Comparison of ENCODE assay signal across 8 cellular contexts in genomic region chr15:68783226-68784054, GRCh38. TPM values are rescaled to one million over a fixed set of nuclear protein-coding genes. Genes with fewer than 3 reads are reported as not detected.
A peak's percentile ranks its signal among the peaks of the same experiment; 100 is the strongest.
DNase-seq lines count a peak whose midpoint lies in the region; ATAC-seq and TF ChIP-seq lines count a peak whose summit lies in the region.

No MANE protein-coding gene starts in this region.

- H3K4me1 Mint-ChIP-seq in naive thymus-derived CD4-positive, alpha-beta T cell = peaks cover 22 to 51% (median 32%) of the 10 kb centered on the region in 7 donors

- H3K27me3 ChIP-seq in naive thymus-derived CD4-positive, alpha-beta T cell (ENCODE audit: control insufficient read depth in 2 of 2, insufficient read depth in 2 of 2, low read length in 2 of 2) = no peaks in the 10 kb centered on the region
- no peaks in the 10 kb centered on the region for H3K27me3 ChIP-seq in upper lobe of right lung

- ATAC-seq in naive thymus-derived CD4-positive, alpha-beta T cell = peak; percentile 85
- peak; percentile 75 for ATAC-seq in upper lobe of right lung
- ATAC-seq in omental fat pad (ENCODE audit: low FRiP score) = no peak
- ATAC-seq in GM19463 (IDR thresholded peaks at IDR 0.05; ENCODE audit: unreplicated experiment) = no peak

- no peaks in the 10 kb centered on the region for H3K9me3 ChIP-seq in naive thymus-derived CD4-positive, alpha-beta T cell (ENCODE audit: control insufficient read depth in 2 of 3, low read length in 3 of 3)
- no peaks in the 10 kb centered on the region for H3K9me3 ChIP-seq in upper lobe of right lung

- peak; percentile 58 for TF ChIP-seq CTCF in AG10803 (conservative IDR thresholded peaks at IDR 0.05; ENCODE audit: low read length)
- peak; percentile 69 for TF ChIP-seq CTCF in upper lobe of right lung (IDR thresholded peaks at IDR 0.05)
- no peak for TF ChIP-seq CTCF in omental fat pad (IDR thresholded peaks at IDR 0.05)

- peaks cover 0 to 30% (median 15%) of the 10 kb centered on the region in 5 donors for H3K36me3 Mint-ChIP-seq in naive thymus-derived CD4-positive, alpha-beta T cell

- POLR2A ChIA-PET in naive thymus-derived CD4-positive, alpha-beta T cell (lab: Charles Lee) = interaction anchor here (0.5 to 1.6 kb wide), 4 partner anchors 8 to 92 kb away, joined by 3 to 5 read pairs (median 4); partner anchors contain the start of gene ANP32A

- intact Hi-C loops in naive thymus-derived CD4-positive, alpha-beta T cell (cut with micrococcal nuclease) = loop anchor here (1.0 to 2.0 kb wide), 6 partner anchors 34 to 233 kb away; no protein-coding TSS in a partner anchor
- intact Hi-C loops in upper lobe of right lung (cut with DNase I) = no loop called here

- H3K27ac ChIP-seq in naive thymus-derived CD4-positive, alpha-beta T cell (ENCODE audit: low read depth, low read length) = no peak overlapping the region
- peak overlapping the region; percentile 58 for H3K27ac ChIP-seq in upper lobe of right lung

- peak overlapping the region; percentile 12 to 85 (median 71) for H3K27ac Mint-ChIP-seq in naive thymus-derived CD4-positive, alpha-beta T cell

- H3K4me3 ChIP-seq in AG10803 (ENCODE audit: low read length) (no peak overlapping the region), upper lobe of right lung (no peak overlapping the region)
- H3K4me3 ChIP-seq in naive thymus-derived CD4-positive, alpha-beta T cell (ENCODE audit: low read length) = no peak overlapping the region

- DNase-seq in AG10803 (ENCODE audit: low read depth) (no peak), HPDE6-E6E7 (ENCODE audit: extremely low spot score) (peak; percentile 33), upper lobe of right lung (peak; percentile 81), omental fat pad (ENCODE audit: low spot score) (no peak)
- peak; percentile 24 to 36 for DNase-seq in activated CD4-positive, alpha-beta T cell treated with anti-CD3 and anti-CD28 coated beads, Interleukin-2, amount 50 U/mL, for 24 hours (ENCODE audit: low read depth in 1 of 2, low spot score in 1 of 2)
- DNase-seq in effector CD4-positive, alpha-beta T cell = peak; percentile 63
- DNase-seq in naive thymus-derived CD4-positive, alpha-beta T cell = peak; percentile 42 to 66 (median 59)

- CTCF ChIA-PET in naive thymus-derived CD4-positive, alpha-beta T cell (lab: Charles Lee) = interaction anchor here (0.7 to 5.8 kb wide), 8 partner anchors 11 to 92 kb away, joined by 3 to 51 read pairs (median 10); no protein-coding TSS in a partner anchor

- peaks cover 5 to 17% of the 10 kb centered on the region in 2 donors for H3K4me1 ChIP-seq in naive thymus-derived CD4-positive, alpha-beta T cell (ENCODE audit: control insufficient read depth in 2 of 2, insufficient read depth in 2 of 2, low read length in 2 of 2)
- H3K4me1 ChIP-seq in upper lobe of right lung = peaks cover 23% of the 10 kb centered on the region

- peak overlapping the region in 4 of 10 donors; percentile 47 to 67 (median 55) for H3K4me3 Mint-ChIP-seq in naive thymus-derived CD4-positive, alpha-beta T cell

- H3K9me3 Mint-ChIP-seq in naive thymus-derived CD4-positive, alpha-beta T cell = no peaks in the 10 kb centered on the region

- H3K27me3 Mint-ChIP-seq in naive thymus-derived CD4-positive, alpha-beta T cell = no peaks in the 10 kb centered on the region

- H3K36me3 ChIP-seq in naive thymus-derived CD4-positive, alpha-beta T cell (ENCODE audit: control insufficient read depth in 2 of 3, insufficient read depth in 3 of 3, low read length in 3 of 3) = peaks cover 0 to 74% (median 4%) of the 10 kb centered on the region in 3 experiments
- H3K36me3 ChIP-seq in upper lobe of right lung = peaks cover 73% of the 10 kb centered on the region

RNA-seq across cellular contexts. Expression of gene ANP32A, which starts 37.3 kb away (rescaled TPM):
- 100 to 1,000 TPM in 4 of 5 experiments, 10 to 100 TPM in 1; 86.1 to 229 (median 136) TPM for total RNA-seq in naive thymus-derived CD4-positive, alpha-beta T cell
- 100 to 1,000 TPM in 1 of 2 donors, 10 to 100 TPM in 1; 89.6 to 111 TPM for polyA plus RNA-seq in naive thymus-derived CD4-positive, alpha-beta T cell
- total RNA-seq in upper lobe of right lung (114 TPM), omental fat pad (10 to 100 TPM; 35.5 to 60.4 (median 47.3) TPM)

Comparison
In these comparisons a context has a peak if more than half of its experiments do, and no peak if none do; other contexts are left out.
1. DNase-seq: peak in HPDE6-E6E7 (single experiment), activated CD4-positive, alpha-beta T cell treated with anti-CD3 and anti-CD28 coated beads, Interleukin-2, amount 50 U/mL, for 24 hours (2 of 2), effector CD4-positive, alpha-beta T cell (single experiment), naive thymus-derived CD4-positive, alpha-beta T cell (9 of 9) and upper lobe of right lung (single experiment); none in AG10803 (single experiment) and omental fat pad (single experiment).
2. CTCF ChIP-seq: peak in AG10803 (single experiment) and upper lobe of right lung (single experiment); none in omental fat pad (0 of 3).
3. ATAC-seq: peak in naive thymus-derived CD4-positive, alpha-beta T cell (single experiment) and upper lobe of right lung (single experiment); none in omental fat pad (single experiment) and GM19463 (single experiment).